Comparison of ENCODE assay signal across 8 cellular contexts in genomic region chr3:102163039-102163817, GRCh38.
DNase-seq lines count a peak whose midpoint lies in the region; ATAC-seq, FAIRE-seq and TF ChIP-seq lines count a peak whose summit lies in the region.

No MANE protein-coding gene starts in this region.

- no peaks in the 10 kb centered on the region for H3K36me3 ChIP-seq in CD8-positive, alpha-beta T cell (ENCODE audit: insufficient read depth, low read length)
- no peaks in the 10 kb centered on the region for H3K36me3 ChIP-seq in osteoblast (ENCODE audit: insufficient read depth, low read length)

- H3K27ac ChIP-seq in CD8-positive, alpha-beta T cell (ENCODE audit: low read depth, low read length) = no peak overlapping the region
- peak overlapping the region; percentile 85 for H3K27ac ChIP-seq in osteoblast (ENCODE audit: low read depth, low read length)

- no peaks in the 10 kb centered on the region for H3K9me3 Mint-ChIP-seq in CD8-positive, alpha-beta T cell

- H3K27ac Mint-ChIP-seq in CD8-positive, alpha-beta T cell = peak overlapping the region; percentile 0

- ATAC-seq in CD8-positive, alpha-beta T cell = no peak
- no peak for ATAC-seq in HG03439 (IDR thresholded peaks at IDR 0.05; ENCODE audit: unreplicated experiment)
- ATAC-seq in HG02938 (IDR thresholded peaks at IDR 0.05; ENCODE audit: unreplicated experiment) = no peak

- DNase-seq in CD8-positive, alpha-beta T cell = no peak
- peak; percentile 41 for DNase-seq in NCI-H2227 (lab: John Stamatoyannopoulos, UW; ENCODE audit: unreplicated experiment)
- no peak for DNase-seq in osteoblast (ENCODE audit: insufficient read length, low spot score, missing footprints)
- no peak for DNase-seq in activated effector memory CD4-positive, alpha-beta T cell treated with anti-CD3 and anti-CD28 coated beads, Interleukin-2, amount 50 U/mL, for 16 hours
- no peak for DNase-seq in midbrain (lab: John Stamatoyannopoulos, UW)

- H3K27me3 ChIP-seq in CD8-positive, alpha-beta T cell (ENCODE audit: insufficient read depth, low read length) = no peaks in the 10 kb centered on the region
- H3K27me3 ChIP-seq in osteoblast (ENCODE audit: insufficient read depth, low read length) = no peaks in the 10 kb centered on the region

- H3K4me2 ChIP-seq in osteoblast (ENCODE audit: insufficient read depth, low read length) = peak overlapping the region; percentile 31

- no peak overlapping the region for H2AFZ ChIP-seq in osteoblast (ENCODE audit: low read length)

- peak; percentile 99 for FAIRE-seq in endometrium (lab: Jason Lieb, UNC)

- H3K79me2 ChIP-seq in osteoblast (ENCODE audit: insufficient read depth, low read length) = no peaks in the 10 kb centered on the region

- intact Hi-C loops in CD8-positive, alpha-beta T cell (cut with DNase I, micrococcal nuclease) = no loop called here

- H3K27me3 Mint-ChIP-seq in CD8-positive, alpha-beta T cell (ENCODE audit: low read depth) = no peaks in the 10 kb centered on the region

- H4K20me1 ChIP-seq in osteoblast (ENCODE audit: insufficient read depth, low read length) = no peaks in the 10 kb centered on the region

- no peak for TF ChIP-seq CTCF in CD8-positive, alpha-beta T cell (IDR thresholded peaks at IDR 0.05)
- TF ChIP-seq CTCF in osteoblast (IDR thresholded peaks at IDR 0.05; ENCODE audit: extremely low read depth, low read depth, low read length) = no peak

- no peaks in the 10 kb centered on the region for H3K4me1 ChIP-seq in CD8-positive, alpha-beta T cell (ENCODE audit: insufficient read depth, low read length)
- H3K4me1 ChIP-seq in osteoblast (ENCODE audit: insufficient read depth, low read length) = peaks cover 37% of the 10 kb centered on the region

- peaks cover 10% of the 10 kb centered on the region for H3K4me1 Mint-ChIP-seq in CD8-positive, alpha-beta T cell (ENCODE audit: low read depth)

- POLR2A ChIA-PET in CD8-positive, alpha-beta T cell (lab: Charles Lee) = no interaction called here

- CTCF ChIA-PET in CD8-positive, alpha-beta T cell (lab: Charles Lee) = interaction anchor here (1.4 kb wide), 1 partner anchor 67 kb away, joined by 4 read pairs; no protein-coding TSS in a partner anchor

- no peak overlapping the region for H3K4me3 ChIP-seq in CD8-positive, alpha-beta T cell (ENCODE audit: low read depth, low read length)
- H3K4me3 ChIP-seq in osteoblast (ENCODE audit: insufficient read depth, low read length) = no peak overlapping the region

- H3K9me3 ChIP-seq in CD8-positive, alpha-beta T cell (ENCODE audit: low read length) = no peaks in the 10 kb centered on the region
- no peaks in the 10 kb centered on the region for H3K9me3 ChIP-seq in osteoblast (ENCODE audit: low read depth, low read length)

- H3K4me3 Mint-ChIP-seq in CD8-positive, alpha-beta T cell = no peak overlapping the region

- no peaks in the 10 kb centered on the region for H3K36me3 Mint-ChIP-seq in CD8-positive, alpha-beta T cell
